Comparison of ENCODE assay signal across 1 cellular context in genomic region chr11:96014234-96014633, GRCh38.
TF ChIP-seq lines count a peak whose summit lies in the region.

No MANE protein-coding gene starts in this region.

TF ChIP-seq in HepG2, 621 proteins besides CTCF, POLR2A, EP300 and RAD21 (continued from another document and continues in another):
- TF ChIP-seq MLXIP (CRISPR knock-in tag; IDR thresholded peaks at IDR 0.05; ENCODE audit: borderline replicate concordance): no peak
- no peak for TF ChIP-seq ZBTB7A (CRISPR knock-in tag; IDR thresholded peaks at IDR 0.05)
- TF ChIP-seq SCMH1 (CRISPR knock-in tag; IDR thresholded peaks at IDR 0.05; ENCODE audit: borderline replicate concordance): no peak
- TF ChIP-seq HMG20A (CRISPR knock-in tag; IDR thresholded peaks at IDR 0.05; ENCODE audit: borderline replicate concordance): peak; percentile 56; the same call in 1 of the 2 replicates
- no peak for TF ChIP-seq ZNF629 (CRISPR knock-in tag; conservative IDR thresholded peaks at IDR 0.05)
- TF ChIP-seq ARID3A (IDR thresholded peaks at IDR 0.05; ENCODE audit: low read depth, low read length): peak; percentile 94
- TF ChIP-seq RFX1 (IDR thresholded peaks at IDR 0.05): no peak
- 0 out of 2 replicates have a peak, but pooled peaks have one; percentile 38 for TF ChIP-seq ZNF331 (CRISPR knock-in tag; IDR thresholded peaks at IDR 0.05)
- peak; percentile 88 for TF ChIP-seq ARID5B (CRISPR knock-in tag; IDR thresholded peaks at IDR 0.05)
- TF ChIP-seq THAP8 (CRISPR knock-in tag; IDR thresholded peaks at IDR 0.05; ENCODE audit: borderline replicate concordance): no peak
- TF ChIP-seq ZNF501 (CRISPR knock-in tag; IDR thresholded peaks at IDR 0.05): no peak
- 0 out of 2 replicates have a peak, but pooled peaks have one; percentile 52 for TF ChIP-seq KAT8 (CRISPR knock-in tag; IDR thresholded peaks at IDR 0.05)
- no peak for TF ChIP-seq FIP1L1 (IDR thresholded peaks at IDR 0.05; ENCODE audit: borderline replicate concordance, insufficient read depth, low read depth, low read length)
- TF ChIP-seq GATAD2A (CRISPR knock-in tag; IDR thresholded peaks at IDR 0.05): peak; percentile 69
- TF ChIP-seq RXRB (CRISPR knock-in tag; IDR thresholded peaks at IDR 0.05; ENCODE audit: borderline replicate concordance): peak; percentile 84
- TF ChIP-seq ZBTB37 (CRISPR knock-in tag; IDR thresholded peaks at IDR 0.05): peak; percentile 48; the same call in 1 of the 2 replicates
- TF ChIP-seq FOXP4 (CRISPR knock-in tag; IDR thresholded peaks at IDR 0.05): peak; percentile 87
- no peak for TF ChIP-seq SP140L (CRISPR knock-in tag; IDR thresholded peaks at IDR 0.05; ENCODE audit: borderline replicate concordance)
- no peak for TF ChIP-seq MXD4 (CRISPR knock-in tag; IDR thresholded peaks at IDR 0.05)
- no peak for TF ChIP-seq ZNF333 (CRISPR knock-in tag; IDR thresholded peaks at IDR 0.05; ENCODE audit: borderline replicate concordance)
- no peak for TF ChIP-seq GPBP1L1 (CRISPR knock-in tag; IDR thresholded peaks at IDR 0.05)
- TF ChIP-seq MED1 (CRISPR knock-in tag; IDR thresholded peaks at IDR 0.05): peak; percentile 98
- peak; percentile 82 for TF ChIP-seq HOMEZ (CRISPR knock-in tag; IDR thresholded peaks at IDR 0.05; ENCODE audit: low read depth)
- no peak for TF ChIP-seq CSRNP2 (CRISPR knock-in tag; conservative IDR thresholded peaks at IDR 0.05; ENCODE audit: low read depth)
- TF ChIP-seq BCL6 (CRISPR knock-in tag; IDR thresholded peaks at IDR 0.05): peak; percentile 48
- TF ChIP-seq ZNF674 (CRISPR knock-in tag; IDR thresholded peaks at IDR 0.05; ENCODE audit: low read depth): no peak
- TF ChIP-seq TCF12 (IDR thresholded peaks at IDR 0.05): no peak
- 0 out of 2 replicates have a peak, but pooled peaks have one; percentile 45 for TF ChIP-seq TCF12 (CRISPR knock-in tag; IDR thresholded peaks at IDR 0.05)
- no peak for TF ChIP-seq LRRFIP1 (CRISPR knock-in tag; conservative IDR thresholded peaks at IDR 0.05)
- TF ChIP-seq ETV5 (CRISPR knock-in tag; IDR thresholded peaks at IDR 0.05; ENCODE audit: borderline replicate concordance): peak; percentile 85; the same call in 1 of the 2 replicates
- TF ChIP-seq ATF2 (CRISPR knock-in tag; IDR thresholded peaks at IDR 0.05): 0 out of 2 replicates have a peak, but pooled peaks have one; percentile 35
- TF ChIP-seq KLF16 (CRISPR knock-in tag; IDR thresholded peaks at IDR 0.05): no peak
- TF ChIP-seq ZNF883 (CRISPR knock-in tag; IDR thresholded peaks at IDR 0.05; ENCODE audit: not compliant biosample characterization): no peak
- peak; percentile 77 for TF ChIP-seq MED8 (CRISPR knock-in tag; IDR thresholded peaks at IDR 0.05; ENCODE audit: insufficient replicate concordance)
- peak; percentile 54; the same call in 1 of the 2 replicates for TF ChIP-seq POGZ (CRISPR knock-in tag; IDR thresholded peaks at IDR 0.05)
- TF ChIP-seq KDM5A (IDR thresholded peaks at IDR 0.05; ENCODE audit: borderline replicate concordance, low read length): no peak
- no peak for TF ChIP-seq ZSCAN30 (CRISPR knock-in tag; IDR thresholded peaks at IDR 0.05)
